In genomic region chr17:43576563-43577229, GRCh38 we compare ENCODE assay signal across 1 cellular context.
A peak's percentile ranks its signal among the peaks of the same experiment; 100 is the strongest.
TF ChIP-seq lines count a peak whose summit lies in the region.

No MANE protein-coding gene starts in this region.

TF ChIP-seq in HepG2, 621 proteins besides CTCF, POLR2A, EP300 and RAD21 (continued from another document):
- TF ChIP-seq ZBTB10 (CRISPR knock-in tag; IDR thresholded peaks at IDR 0.05; ENCODE audit: borderline replicate concordance) (no peak), DMAP1 (CRISPR knock-in tag; IDR thresholded peaks at IDR 0.05) (0 out of 2 replicates have a peak, but pooled peaks have one; percentile 27), ZNF556 (CRISPR knock-in tag; IDR thresholded peaks at IDR 0.05; ENCODE audit: borderline replicate concordance) (0 out of 2 replicates have a peak, but pooled peaks have one; percentile 52), RBM22 (optimal IDR thresholded peaks at IDR 0.05; ENCODE audit: low read length) (no peak), POLR2AphosphoS5 (IDR thresholded peaks at IDR 0.05; ENCODE audit: low read depth, low read length) (no peak), FOXA3 (CRISPR knock-in tag; IDR thresholded peaks at IDR 0.05) (peak; percentile 63), YEATS2 (CRISPR knock-in tag; IDR thresholded peaks at IDR 0.05; ENCODE audit: borderline replicate concordance) (peak; percentile 79; the same call in 1 of the 2 replicates), ZNF75D (CRISPR knock-in tag; IDR thresholded peaks at IDR 0.05; ENCODE audit: borderline replicate concordance) (no peak), TEAD3 (CRISPR knock-in tag; optimal IDR thresholded peaks at IDR 0.05; ENCODE audit: borderline replicate concordance) (peak; percentile 91), JUND (CRISPR knock-in tag; IDR thresholded peaks at IDR 0.05) (no peak), JUNB (CRISPR knock-in tag; IDR thresholded peaks at IDR 0.05; ENCODE audit: borderline replicate concordance) (no peak), CREM (IDR thresholded peaks at IDR 0.05) (peak; percentile 21; the same call in 1 of the 2 replicates), CREM (CRISPR knock-in tag; IDR thresholded peaks at IDR 0.05) (no peak), ZNF747 (CRISPR knock-in tag; IDR thresholded peaks at IDR 0.05; ENCODE audit: borderline replicate concordance) (no peak), SOX13 (IDR thresholded peaks at IDR 0.05) (no peak), SOX13 (CRISPR knock-in tag; conservative IDR thresholded peaks at IDR 0.05 in 1 of 2, IDR thresholded peaks at IDR 0.05 in 1 of 2) (peak in 1 of 2 experiments; percentile 53; a peak in 1 of 4 replicates), ELF3 (CRISPR knock-in tag; IDR thresholded peaks at IDR 0.05) (peak; percentile 82; the same call in 1 of the 2 replicates), SP5 (CRISPR knock-in tag; IDR thresholded peaks at IDR 0.05; ENCODE audit: borderline replicate concordance, low read depth) (peak; percentile 48), ZEB1 (IDR thresholded peaks at IDR 0.05; ENCODE audit: insufficient replicate concordance, low read depth) (peak; percentile 65), ZNF274 (CRISPR knock-in tag; IDR thresholded peaks at IDR 0.05) (0 out of 2 replicates have a peak, but pooled peaks have one; percentile 38), KAT7 (CRISPR knock-in tag; IDR thresholded peaks at IDR 0.05; ENCODE audit: borderline replicate concordance) (peak; percentile 65; the same call in 1 of the 2 replicates), ZNF383 (CRISPR knock-in tag; IDR thresholded peaks at IDR 0.05; ENCODE audit: borderline replicate concordance) (no peak)
- TF ChIP-seq, protein P1, sequence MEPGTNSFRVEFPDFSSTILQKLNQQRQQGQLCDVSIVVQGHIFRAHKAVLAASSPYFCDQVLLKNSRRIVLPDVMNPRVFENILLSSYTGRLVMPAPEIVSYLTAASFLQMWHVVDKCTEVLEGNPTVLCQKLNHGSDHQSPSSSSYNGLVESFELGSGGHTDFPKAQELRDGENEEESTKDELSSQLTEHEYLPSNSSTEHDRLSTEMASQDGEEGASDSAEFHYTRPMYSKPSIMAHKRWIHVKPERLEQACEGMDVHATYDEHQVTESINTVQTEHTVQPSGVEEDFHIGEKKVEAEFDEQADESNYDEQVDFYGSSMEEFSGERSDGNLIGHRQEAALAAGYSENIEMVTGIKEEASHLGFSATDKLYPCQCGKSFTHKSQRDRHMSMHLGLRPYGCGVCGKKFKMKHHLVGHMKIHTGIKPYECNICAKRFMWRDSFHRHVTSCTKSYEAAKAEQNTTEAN (CRISPR knock-in tag; conservative IDR thresholded peaks at IDR 0.05), result 0 out of 2 replicates have a peak, but pooled peaks have one; percentile 39
- TF ChIP-seq, protein P2, sequence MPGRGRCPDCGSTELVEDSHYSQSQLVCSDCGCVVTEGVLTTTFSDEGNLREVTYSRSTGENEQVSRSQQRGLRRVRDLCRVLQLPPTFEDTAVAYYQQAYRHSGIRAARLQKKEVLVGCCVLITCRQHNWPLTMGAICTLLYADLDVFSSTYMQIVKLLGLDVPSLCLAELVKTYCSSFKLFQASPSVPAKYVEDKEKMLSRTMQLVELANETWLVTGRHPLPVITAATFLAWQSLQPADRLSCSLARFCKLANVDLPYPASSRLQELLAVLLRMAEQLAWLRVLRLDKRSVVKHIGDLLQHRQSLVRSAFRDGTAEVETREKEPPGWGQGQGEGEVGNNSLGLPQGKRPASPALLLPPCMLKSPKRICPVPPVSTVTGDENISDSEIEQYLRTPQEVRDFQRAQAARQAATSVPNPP (CRISPR knock-in tag; IDR thresholded peaks at IDR 0.05), result 0 out of 2 replicates have a peak, but pooled peaks have one; percentile 33
- TF ChIP-seq, protein P3, sequence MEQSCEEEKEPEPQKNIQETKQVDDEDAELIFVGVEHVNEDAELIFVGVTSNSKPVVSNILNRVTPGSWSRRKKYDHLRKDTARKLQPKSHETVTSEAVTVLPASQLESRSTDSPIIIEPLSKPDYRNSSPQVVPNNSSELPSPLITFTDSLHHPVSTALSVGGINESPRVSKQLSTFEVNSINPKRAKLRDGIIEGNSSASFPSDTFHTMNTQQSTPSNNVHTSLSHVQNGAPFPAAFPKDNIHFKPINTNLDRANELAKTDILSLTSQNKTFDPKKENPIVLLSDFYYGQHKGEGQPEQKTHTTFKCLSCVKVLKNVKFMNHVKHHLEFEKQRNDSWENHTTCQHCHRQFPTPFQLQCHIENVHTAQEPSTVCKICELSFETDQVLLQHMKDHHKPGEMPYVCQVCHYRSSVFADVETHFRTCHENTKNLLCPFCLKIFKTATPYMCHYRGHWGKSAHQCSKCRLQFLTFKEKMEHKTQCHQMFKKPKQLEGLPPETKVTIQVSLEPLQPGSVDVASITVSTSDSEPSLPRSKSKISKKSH (CRISPR knock-in tag; IDR thresholded peaks at IDR 0.05; ENCODE audit: borderline replicate concordance), result peak; percentile 67; the same call in 1 of the 2 replicates
- TF ChIP-seq, protein P4, sequence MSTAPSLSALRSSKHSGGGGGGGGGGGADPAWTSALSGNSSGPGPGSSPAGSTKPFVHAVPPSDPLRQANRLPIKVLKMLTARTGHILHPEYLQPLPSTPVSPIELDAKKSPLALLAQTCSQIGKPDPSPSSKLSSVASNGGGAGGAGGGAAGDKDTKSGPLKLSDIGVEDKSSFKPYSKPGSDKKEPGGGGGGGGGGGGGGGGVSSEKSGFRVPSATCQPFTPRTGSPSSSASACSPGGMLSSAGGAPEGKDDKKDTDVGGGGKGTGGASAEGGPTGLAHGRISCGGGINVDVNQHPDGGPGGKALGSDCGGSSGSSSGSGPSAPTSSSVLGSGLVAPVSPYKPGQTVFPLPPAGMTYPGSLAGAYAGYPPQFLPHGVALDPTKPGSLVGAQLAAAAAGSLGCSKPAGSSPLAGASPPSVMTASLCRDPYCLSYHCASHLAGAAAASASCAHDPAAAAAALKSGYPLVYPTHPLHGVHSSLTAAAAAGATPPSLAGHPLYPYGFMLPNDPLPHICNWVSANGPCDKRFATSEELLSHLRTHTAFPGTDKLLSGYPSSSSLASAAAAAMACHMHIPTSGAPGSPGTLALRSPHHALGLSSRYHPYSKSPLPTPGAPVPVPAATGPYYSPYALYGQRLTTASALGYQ (CRISPR knock-in tag; IDR thresholded peaks at IDR 0.05), result no peak
